In genomic region chr1:33641099-33641830, GRCh38 we compare ENCODE assay signal across 9 cellular contexts.
A peak's percentile ranks its signal among the peaks of the same experiment; 100 is the strongest.
DNase-seq lines count a peak whose midpoint lies in the region; ATAC-seq and TF ChIP-seq lines count a peak whose summit lies in the region.
"Had no signal": no experiment of that assay in that cellular context is flagged by ENCODE, and none has a peak within 500 bp of the region (broad histone marks: within the 10 kb centered on the region; RNA-seq: fewer than 3 reads in every experiment).

No MANE protein-coding gene starts in this region.

- no peaks in the 10 kb centered on the region for H3K9me3 Mint-ChIP-seq in brain

- no peak overlapping the region for H3K9ac ChIP-seq in neural cell (ENCODE audit: low read length)

- H3K27me3 Mint-ChIP-seq in brain, result peaks cover 6% of the 10 kb centered on the region

- peak; percentile 42 to 71 for TF ChIP-seq CTCF in brain (conservative IDR thresholded peaks at IDR 0.05)
- TF ChIP-seq CTCF in neural cell (IDR thresholded peaks at IDR 0.05; ENCODE audit: poor library complexity, severe bottlenecking), result peak; percentile 78

- H3K79me2 ChIP-seq in neural cell (replicated peaks; ENCODE audit: insufficient read depth, low read length), result no peaks in the 10 kb centered on the region

- no peak for ATAC-seq in GM21381 (IDR thresholded peaks at IDR 0.05; ENCODE audit: unreplicated experiment)
- ATAC-seq in GM18909 (IDR thresholded peaks at IDR 0.05; ENCODE audit: poor library complexity, unreplicated experiment), result no peak

- H3K4me3 Mint-ChIP-seq in brain, result no peak overlapping the region

- no peak overlapping the region for H2AFZ ChIP-seq in neural cell (ENCODE audit: low read depth, low read length)

- peak; percentile 77 for TF ChIP-seq RAD21 in neural cell (conservative IDR thresholded peaks at IDR 0.05)

- no peaks in the 10 kb centered on the region for H3K9me2 ChIP-seq in neural cell (ENCODE audit: insufficient read depth, low read length)

- H3K4me3 ChIP-seq in Jurkat, Clone E6-1 (ENCODE audit: low read length), result no peak overlapping the region
- H3K4me3 ChIP-seq in neural cell (ENCODE audit: low read length), result no peak overlapping the region

- H4K20me1 ChIP-seq in neural cell (ENCODE audit: insufficient read depth), result no peaks in the 10 kb centered on the region

- DNase-seq in DMS 273 (lab: John Stamatoyannopoulos, UW; ENCODE audit: unreplicated experiment) (peak; percentile 73), DMS 273 treated with DMSO at 0.1 percent for 48 hours (lab: John Stamatoyannopoulos, UW) (no peak)
- peak; percentile 31 for DNase-seq in Jurkat, Clone E6-1 (ENCODE audit: low read depth, low spot score)
- no peak for DNase-seq in activated naive CD4-positive, alpha-beta T cell treated with anti-CD3 and anti-CD28 coated beads, Interleukin-2, amount 50 U/mL, for 16 hours
- DNase-seq: erythroblast had no signal

- no peak overlapping the region for H3K27ac Mint-ChIP-seq in brain

- no peak overlapping the region for H3K4me2 ChIP-seq in neural cell (ENCODE audit: low read length)

- H3K36me3 ChIP-seq in neural cell (ENCODE audit: insufficient read depth, low read length), result peaks cover 6% of the 10 kb centered on the region

- H3F3A ChIP-seq in neural cell (ENCODE audit: insufficient read depth, low read length, poor library complexity, severe bottlenecking), result no peaks in the 10 kb centered on the region

- H3K36me3 Mint-ChIP-seq in brain, result peaks cover 19% of the 10 kb centered on the region

- no peaks in the 10 kb centered on the region for H3K9me3 ChIP-seq in neural cell (ENCODE audit: low read length)

- H3K27ac ChIP-seq in neural cell (ENCODE audit: low read length), result no peak overlapping the region

- H3K27me3 ChIP-seq in neural cell (ENCODE audit: insufficient read depth, low read depth, low read length), result no peaks in the 10 kb centered on the region

- H3K4me1 Mint-ChIP-seq in brain, result peaks cover 12% of the 10 kb centered on the region

- no peak for TF ChIP-seq EP300 in neural cell (conservative IDR thresholded peaks at IDR 0.05; ENCODE audit: poor library complexity, severe bottlenecking)

TF ChIP-seq in neural cell, 6 proteins besides CTCF, POLR2A, EP300 and RAD21:
- no peak for TF ChIP-seq POLR2AphosphoS5 (IDR thresholded peaks at IDR 0.05)
- TF ChIP-seq REST (IDR thresholded peaks at IDR 0.05; ENCODE audit: borderline replicate concordance), result no peak
- TF ChIP-seq MXI1 (conservative IDR thresholded peaks at IDR 0.05; ENCODE audit: poor library complexity, severe bottlenecking), result peak; percentile 46
- TF ChIP-seq EZH2 (IDR thresholded peaks at IDR 0.05; ENCODE audit: borderline replicate concordance, insufficient read depth, low read length, poor library complexity, severe bottlenecking), result no peak
- TF ChIP-seq SMC3 (conservative IDR thresholded peaks at IDR 0.05; ENCODE audit: poor library complexity), result peak; percentile 89
- no peak for TF ChIP-seq TAF1 (IDR thresholded peaks at IDR 0.05; ENCODE audit: low read depth)

Comparison
In these comparisons a context has a peak if more than half of its experiments do, and no peak if none do; other contexts are left out.
1. DNase-seq: peak in DMS 273 (single experiment) and Jurkat, Clone E6-1 (single experiment); none in DMS 273 treated with DMSO at 0.1 percent for 48 hours (single experiment) and activated naive CD4-positive, alpha-beta T cell treated with anti-CD3 and anti-CD28 coated beads, Interleukin-2, amount 50 U/mL, for 16 hours (single experiment).